8 cellular contexts compared by ENCODE assay signal in the genomic region with DNA sequence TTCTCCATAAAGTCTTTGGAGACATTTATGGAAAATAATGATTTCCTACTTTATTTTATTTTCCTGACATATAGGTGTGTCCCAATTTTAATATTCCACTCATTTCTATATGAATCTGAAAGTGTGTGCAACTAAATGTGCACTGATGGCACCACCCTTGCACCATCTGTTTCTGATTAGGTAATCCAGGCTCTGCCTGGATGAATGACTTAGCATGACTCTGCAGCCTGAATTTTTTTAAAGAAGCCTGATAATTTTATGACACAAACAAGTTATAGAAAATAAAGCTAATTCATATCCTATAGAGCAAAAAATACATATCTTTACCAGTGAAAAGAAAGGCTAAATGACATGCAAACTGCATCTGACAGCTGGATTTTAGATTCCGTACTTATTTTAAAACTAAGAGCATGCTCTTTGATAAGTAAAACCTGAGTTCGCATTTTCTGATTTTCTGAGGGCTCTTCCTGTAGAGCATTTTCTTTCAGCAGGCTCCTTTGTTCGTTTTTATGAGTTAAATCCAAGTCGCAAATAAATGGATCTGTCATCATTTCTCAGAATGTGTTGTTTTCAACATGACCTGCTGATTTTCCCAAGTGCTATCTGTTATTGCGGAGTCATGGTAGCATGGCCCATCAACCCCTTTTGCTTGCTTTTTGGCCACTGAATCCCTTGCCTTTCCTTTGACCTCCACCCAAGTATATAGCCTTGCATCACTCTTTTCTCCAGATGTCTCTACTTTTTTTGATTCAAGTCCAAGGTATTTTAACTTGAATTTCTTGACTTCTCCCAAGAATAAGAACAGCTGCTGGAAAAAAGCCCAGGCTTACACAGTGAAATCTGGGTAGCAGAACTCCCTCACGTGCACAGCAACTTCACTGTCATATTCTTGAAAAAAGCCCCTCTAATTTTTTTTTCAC. TPM values are rescaled to one million over a fixed set of nuclear protein-coding genes. Genes with fewer than 3 reads are reported as not detected.
DNase-seq lines count a peak whose midpoint lies in the region; ATAC-seq, FAIRE-seq and TF ChIP-seq lines count a peak whose summit lies in the region.

No MANE protein-coding gene starts in this region.

- intact Hi-C loops in mucosa of descending colon (cut with DNase I, micrococcal nuclease), result no loop called here

- H3K36me3 ChIP-seq in BJ (ENCODE audit: control insufficient read depth, insufficient read depth, low read length) (no peaks in the 10 kb centered on the region), mucosa of descending colon (ENCODE audit: low read depth) (no peaks in the 10 kb centered on the region)

- no peaks in the 10 kb centered on the region for H3K4me1 ChIP-seq in mucosa of descending colon (ENCODE audit: low read depth)

- H3K4me3 ChIP-seq in BJ (ENCODE audit: low read depth, low read length) (no peak overlapping the region), mucosa of descending colon (no peak overlapping the region)

- peak; percentile 91 for FAIRE-seq in endometrium (lab: Jason Lieb, UNC)

- H3K9me3 ChIP-seq in mucosa of descending colon, result no peaks in the 10 kb centered on the region

- CTCF ChIA-PET in BJ (lab: Yijun Ruan, JAX), result interaction anchor here (0.7 to 1.2 kb wide), 3 partner anchors 12 to 109 kb away, joined by 3 read pairs; no protein-coding TSS in a partner anchor

- no peaks in the 10 kb centered on the region for H3K27me3 ChIP-seq in BJ (ENCODE audit: control insufficient read depth, insufficient read depth, low read length)

- POLR2A ChIA-PET in BJ (lab: Charles Lee), result no interaction called here

- ATAC-seq in mucosa of descending colon, result no peak

- peak; percentile 90 for DNase-seq in BJ (ENCODE audit: low read depth)
- peak; percentile 61 to 80 for DNase-seq in NOMO-1 (lab: John Stamatoyannopoulos, UW; ENCODE audit: unreplicated experiment in 2 of 2)
- DNase-seq in non-pigmented ciliary epithelial cell (ENCODE audit: low read depth), result peak; percentile 48
- no peak for DNase-seq in activated T-cell treated with anti-CD3 and anti-CD28 coated beads for 4 hours
- DNase-seq in SHP77 treated with DMSO at 0.1 percent for 48 hours (lab: John Stamatoyannopoulos, UW), result no peak
- no peak for DNase-seq in mucosa of descending colon
- no peak for DNase-seq in NCI-H1436 treated with DMSO at 0.1 percent for 48 hours (lab: John Stamatoyannopoulos, UW)

- no peak for TF ChIP-seq CTCF in BJ (IDR thresholded peaks at IDR 0.05; ENCODE audit: insufficient read depth, low read depth, low read length)
- no peak for TF ChIP-seq CTCF in mucosa of descending colon (IDR thresholded peaks at IDR 0.05)

RNA-seq across cellular contexts. Expression of a gene that starts 52.8 kb away (rescaled TPM):
- 4.1 and 12.6 TPM in 2 replicates for polyA plus RNA-seq in BJ (2011; rRNA removed)
- polyA minus RNA-seq in BJ (2011; rRNA and poly(A)+ RNA removed), result 8.0 and 8.9 TPM in 2 replicates
- 10 to 100 TPM; 14.3 to 34.2 (median 21.9) TPM for total RNA-seq in mucosa of descending colon

Comparison
In these comparisons a context has a peak if more than half of its experiments do, and no peak if none do; other contexts are left out.
1. DNase-seq: peak in BJ (single experiment), NOMO-1 (2 of 2) and non-pigmented ciliary epithelial cell (single experiment); none in activated T-cell treated with anti-CD3 and anti-CD28 coated beads for 4 hours (single experiment), SHP77 treated with DMSO at 0.1 percent for 48 hours (single experiment), mucosa of descending colon (0 of 3) and NCI-H1436 treated with DMSO at 0.1 percent for 48 hours (single experiment).